In the genomic region with DNA sequence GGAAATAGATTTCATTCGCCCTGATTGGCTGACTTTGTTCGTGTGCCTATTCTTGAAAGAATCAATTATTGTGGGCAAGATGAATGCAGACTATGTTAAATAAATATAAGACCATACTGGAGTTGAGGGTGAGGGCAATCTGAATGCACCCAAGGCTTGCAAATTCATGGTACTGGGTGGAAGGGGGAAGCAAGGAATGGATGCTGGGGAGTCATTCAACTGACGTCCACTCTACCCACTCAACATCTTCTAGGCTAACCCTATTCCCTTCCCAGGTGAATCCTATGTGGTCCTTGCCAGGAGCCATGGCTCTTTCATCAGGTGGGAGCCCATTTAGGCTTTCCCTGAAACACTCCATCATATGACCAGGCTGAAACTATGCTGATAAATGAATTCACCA, we compare ENCODE assay signal across 25 cellular contexts. TPM values are rescaled to one million over a fixed set of nuclear protein-coding genes. Genes with fewer than 3 reads are reported as not detected.
DNase-seq lines count a peak whose midpoint lies in the region; ATAC-seq and TF ChIP-seq lines count a peak whose summit lies in the region.
"Had no signal": no experiment of that assay in that cellular context is flagged by ENCODE, and none has a peak within 500 bp of the region (broad histone marks: within the 10 kb centered on the region; RNA-seq: fewer than 3 reads in every experiment).

No MANE protein-coding gene starts in this region.

- intact Hi-C loops in MCF 10A (cut with micrococcal nuclease), result no loop called here
- intact Hi-C loops in activated T-helper 2 cell treated with anti-CD3 and anti-CD28 coated beads, Interferon-gamma antibody, Interleukin-2, Interleukin-4, amounts not matched to agents 10 μg/mL and 5 μg/mL and 100 μg/mL, durations not matched to agents 14 hours and 24 hours and 36 hours (cut with micrococcal nuclease), result no loop called here

- peaks cover 61 to 63% of the 10 kb centered on the region in 2 donors for H3K27me3 Mint-ChIP-seq in effector memory CD8-positive, alpha-beta T cell
- no peaks in the 10 kb centered on the region for H3K27me3 Mint-ChIP-seq in MCF 10A (ENCODE audit: insufficient read depth, unreplicated experiment)
- peaks cover 7% of the 10 kb centered on the region for H3K27me3 Mint-ChIP-seq in activated T-helper 2 cell treated with anti-CD3 and anti-CD28 coated beads, Interferon-gamma antibody, Interleukin-2, Interleukin-4, amounts not matched to agents 10 μg/mL and 5 μg/mL and 100 μg/mL, durations not matched to agents 14 hours and 24 hours and 36 hours (ENCODE audit: low read depth)

- H3K36me3 Mint-ChIP-seq in effector memory CD8-positive, alpha-beta T cell (ENCODE audit: insufficient read depth), result no peaks in the 10 kb centered on the region
- H3K36me3 Mint-ChIP-seq in MCF 10A (ENCODE audit: insufficient read depth, unreplicated experiment), result no peaks in the 10 kb centered on the region
- H3K36me3 Mint-ChIP-seq in activated T-helper 2 cell treated with anti-CD3 and anti-CD28 coated beads, Interferon-gamma antibody, Interleukin-2, Interleukin-4, amounts not matched to agents 10 μg/mL and 5 μg/mL and 100 μg/mL, durations not matched to agents 14 hours and 24 hours and 36 hours (ENCODE audit: low read depth), result no peaks in the 10 kb centered on the region
- H3K36me3 Mint-ChIP-seq: CD14-positive monocyte; CD8-positive, alpha-beta memory T cell had no signal

- no peak overlapping the region for H3K27ac Mint-ChIP-seq in effector memory CD8-positive, alpha-beta T cell
- H3K27ac Mint-ChIP-seq in MCF 10A (ENCODE audit: low read depth, unreplicated experiment), result no peak overlapping the region
- no peak overlapping the region for H3K27ac Mint-ChIP-seq in activated T-helper 2 cell treated with anti-CD3 and anti-CD28 coated beads, Interferon-gamma antibody, Interleukin-2, Interleukin-4, amounts not matched to agents 10 μg/mL and 5 μg/mL and 100 μg/mL, durations not matched to agents 14 hours and 24 hours and 36 hours
- H3K27ac Mint-ChIP-seq: CD14-positive monocyte; CD4-positive, alpha-beta T cell; CD8-positive, alpha-beta memory T cell; H9; HFFc6 had no signal

- POLR2A ChIA-PET in GM10248 (lab: Yijun Ruan, JAX) (no interaction called here), HEK293T (lab: Yijun Ruan, JAX) (no interaction called here), MCF 10A (lab: Yijun Ruan, JAX) (no interaction called here)

- H3K9me3 Mint-ChIP-seq in effector memory CD8-positive, alpha-beta T cell, result peaks cover 0 to 3% of the 10 kb centered on the region in 2 donors
- no peaks in the 10 kb centered on the region for H3K9me3 Mint-ChIP-seq in MCF 10A (ENCODE audit: unreplicated experiment)
- H3K9me3 Mint-ChIP-seq in activated T-helper 2 cell treated with anti-CD3 and anti-CD28 coated beads, Interferon-gamma antibody, Interleukin-2, Interleukin-4, amounts not matched to agents 10 μg/mL and 5 μg/mL and 100 μg/mL, durations not matched to agents 14 hours and 24 hours and 36 hours, result no peaks in the 10 kb centered on the region
- H3K9me3 Mint-ChIP-seq: CD4-positive, alpha-beta T cell had no signal

- H3K4me3 Mint-ChIP-seq in effector memory CD8-positive, alpha-beta T cell, result no peak overlapping the region
- H3K4me3 Mint-ChIP-seq in MCF 10A (ENCODE audit: unreplicated experiment), result no peak overlapping the region
- no peak overlapping the region for H3K4me3 Mint-ChIP-seq in activated T-helper 2 cell treated with anti-CD3 and anti-CD28 coated beads, Interferon-gamma antibody, Interleukin-2, Interleukin-4, amounts not matched to agents 10 μg/mL and 5 μg/mL and 100 μg/mL, durations not matched to agents 14 hours and 24 hours and 36 hours (ENCODE audit: low read depth)
- H3K4me3 Mint-ChIP-seq: CD14-positive monocyte; CD4-positive, alpha-beta T cell; CD8-positive, alpha-beta memory T cell; H9; HFFc6 had no signal

- TF ChIP-seq CTCF in GM10248 (IDR thresholded peaks at IDR 0.05; ENCODE audit: control extremely low read depth, extremely low read depth, low read depth, missing control alignments) (no peak), MCF 10A (IDR thresholded peaks at IDR 0.05; ENCODE audit: unreplicated experiment) (no peak)

- DNase-seq in GM10248 (ENCODE audit: extremely low spot score), result peak; percentile 0
- peak; percentile 1 for DNase-seq in HEK293T (ENCODE audit: extremely low spot score)
- peak; percentile 3 for DNase-seq in iPS-NIHi7 (ENCODE audit: extremely low spot score)
- DNase-seq in effector memory CD8-positive, alpha-beta T cell, result no peak
- no peak for DNase-seq in NCI-H2029 treated with DMSO at 0.1 percent for 48 hours (lab: John Stamatoyannopoulos, UW)
- no peak for DNase-seq in MCF 10A (ENCODE audit: unreplicated experiment)
- DNase-seq in activated T-helper 2 cell treated with anti-CD3 and anti-CD28 coated beads, Interferon-gamma antibody, Interleukin-2, Interleukin-4, amounts not matched to agents 10 μg/mL and 5 μg/mL and 100 μg/mL, durations not matched to agents 14 hours and 24 hours and 36 hours (ENCODE audit: low spot score), result no peak
- DNase-seq: 8988T; ACHN; AML-193; BE2C; CD4-positive, alpha-beta T cell; CD8-positive, alpha-beta memory T cell; DMS53; DMS79 treated with DMSO at 0.1 percent for 48 hours; GF-D8; GM23248; H9; HFFc6 had no signal

- CTCF ChIA-PET in GM10248 (lab: Yijun Ruan, JAX) (no interaction called here), HEK293T (lab: Yijun Ruan, JAX) (no interaction called here), MCF 10A (lab: Yijun Ruan, JAX) (no interaction called here)

- no peak for ATAC-seq in effector memory CD8-positive, alpha-beta T cell (replicated peaks)
- ATAC-seq: A549, HCT116 had no signal

- H3K4me1 Mint-ChIP-seq in effector memory CD8-positive, alpha-beta T cell (ENCODE audit: low read depth in 2 of 2), result no peaks in the 10 kb centered on the region
- H3K4me1 Mint-ChIP-seq in MCF 10A (ENCODE audit: insufficient read depth, unreplicated experiment), result peaks cover 12% of the 10 kb centered on the region
- H3K4me1 Mint-ChIP-seq in activated T-helper 2 cell treated with anti-CD3 and anti-CD28 coated beads, Interferon-gamma antibody, Interleukin-2, Interleukin-4, amounts not matched to agents 10 μg/mL and 5 μg/mL and 100 μg/mL, durations not matched to agents 14 hours and 24 hours and 36 hours (ENCODE audit: low read depth), result no peaks in the 10 kb centered on the region
- H3K4me1 Mint-ChIP-seq: CD14-positive monocyte; CD8-positive, alpha-beta memory T cell had no signal

- BruUV-seq in MCF 10A (replicated peaks; lab: Mats Ljungman, UMichigan), result no TSS peak

TF ChIP-seq in HEK293T, 16 proteins besides CTCF, POLR2A, EP300 and RAD21:
- TF ChIP-seq NFRKB (IDR thresholded peaks at IDR 0.05) (no peak), CTBP1 (IDR thresholded peaks at IDR 0.05; ENCODE audit: borderline replicate concordance) (no peak), FOXK2 (IDR thresholded peaks at IDR 0.05) (no peak)

RNA-seq across cellular contexts. Expression of a gene that starts 5.7 kb away (rescaled TPM):
- total RNA-seq in MCF 10A (2022), result 5.9 and 10.1 TPM in 2 replicates
- not detected in 2 replicates for total RNA-seq in activated T-helper 2 cell treated with anti-CD3 and anti-CD28 coated beads, Interferon-gamma antibody, Interleukin-2, Interleukin-4, amounts not matched to agents 10 μg/mL and 5 μg/mL and 100 μg/mL, durations not matched to agents 14 hours and 24 hours and 36 hours
- total RNA-seq: CD4-positive, alpha-beta T cell; CD8-positive, alpha-beta memory T cell; Daoy; G401; GM23248; H1; H9; HFFc6 had no signal

Comparison
In these comparisons a context has a peak if more than half of its experiments do, and no peak if none do; other contexts are left out.
1. DNase-seq: peak in GM10248 (single experiment), HEK293T (single experiment) and iPS-NIHi7 (single experiment); none in effector memory CD8-positive, alpha-beta T cell (0 of 3), NCI-H2029 treated with DMSO at 0.1 percent for 48 hours (single experiment), MCF 10A (single experiment) and activated T-helper 2 cell treated with anti-CD3 and anti-CD28 coated beads, Interferon-gamma antibody, Interleukin-2, Interleukin-4, amounts not matched to agents 10 μg/mL and 5 μg/mL and 100 μg/mL, durations not matched to agents 14 hours and 24 hours and 36 hours (single experiment).